Comparison of ENCODE assay signal across 11 cellular contexts in genomic region chr19:42051166-42052115, GRCh38. TPM values are rescaled to one million over a fixed set of nuclear protein-coding genes. Genes with fewer than 3 reads are reported as not detected.
A peak's percentile ranks its signal among the peaks of the same experiment; 100 is the strongest.
DNase-seq lines count a peak whose midpoint lies in the region; ATAC-seq and TF ChIP-seq lines count a peak whose summit lies in the region.
"Had no signal": no experiment of that assay in that cellular context is flagged by ENCODE, and none has a peak within 500 bp of the region (broad histone marks: within the 10 kb centered on the region; RNA-seq: fewer than 3 reads in every experiment).

No MANE protein-coding gene starts in this region.

- no peaks in the 10 kb centered on the region for H3K9me2 ChIP-seq in GM23248 (ENCODE audit: insufficient read depth)

- no peaks in the 10 kb centered on the region for H3K9me3 Mint-ChIP-seq in activated CD8-positive, alpha-beta T cell treated with anti-CD3 and anti-CD28 coated beads for 36 hours
- H3K9me3 Mint-ChIP-seq in neural crest cell, result no peaks in the 10 kb centered on the region

- H3K9ac ChIP-seq in GM23248, result no peak overlapping the region

- H3K4me2 ChIP-seq in GM23248 (ENCODE audit: unreplicated experiment), result no peak overlapping the region

- no peaks in the 10 kb centered on the region for H3K79me2 ChIP-seq in GM23248 (ENCODE audit: insufficient read depth)

- peak; percentile 91 for ATAC-seq in activated CD8-positive, alpha-beta T cell treated with anti-CD3 and anti-CD28 coated beads for 36 hours
- ATAC-seq in GM18520 (IDR thresholded peaks at IDR 0.05; ENCODE audit: unreplicated experiment), result no peak
- ATAC-seq in GM21825 (IDR thresholded peaks at IDR 0.05; ENCODE audit: unreplicated experiment), result no peak

- CTCF ChIA-PET in activated CD8-positive, alpha-beta T cell treated with anti-CD3 and anti-CD28 coated beads for 36 hours (lab: Charles Lee), result interaction anchor here (1.0 to 3.1 kb wide), 3 partner anchors 17 to 345 kb away, joined by 3 to 11 read pairs (median 3); no protein-coding TSS in a partner anchor

- H4K20me1 ChIP-seq in GM23248 (ENCODE audit: insufficient read depth), result no peaks in the 10 kb centered on the region

- no peaks in the 10 kb centered on the region for H3F3A ChIP-seq in GM23248 (ENCODE audit: insufficient read depth)

- H3K27me3 Mint-ChIP-seq in activated CD8-positive, alpha-beta T cell treated with anti-CD3 and anti-CD28 coated beads for 36 hours, result no peaks in the 10 kb centered on the region
- H3K27me3 Mint-ChIP-seq in neural crest cell (ENCODE audit: low read depth), result no peaks in the 10 kb centered on the region

- H3K4me3 ChIP-seq in GM23248, result no peak overlapping the region
- H3K4me3 ChIP-seq: cardiac muscle cell, lung had no signal

- H3K36me3 ChIP-seq in GM23248 (ENCODE audit: low read depth), result no peaks in the 10 kb centered on the region
- H3K36me3 ChIP-seq: cardiac muscle cell had no signal

- peaks cover 7% of the 10 kb centered on the region for H3K4me1 Mint-ChIP-seq in activated CD8-positive, alpha-beta T cell treated with anti-CD3 and anti-CD28 coated beads for 36 hours (ENCODE audit: low read depth)
- H3K4me1 Mint-ChIP-seq in neural crest cell, result peaks cover 8% of the 10 kb centered on the region

- H3K9me3 ChIP-seq in GM23248 (ENCODE audit: low read depth), result no peaks in the 10 kb centered on the region

- H2AFZ ChIP-seq in GM23248, result no peak overlapping the region

- no peak for TF ChIP-seq CTCF in activated CD8-positive, alpha-beta T cell treated with anti-CD3 and anti-CD28 coated beads for 36 hours (IDR thresholded peaks at IDR 0.05)
- no peak for TF ChIP-seq CTCF in neural crest cell (conservative IDR thresholded peaks at IDR 0.05)

- H3K4me3 Mint-ChIP-seq in activated CD8-positive, alpha-beta T cell treated with anti-CD3 and anti-CD28 coated beads for 36 hours, result no peak overlapping the region
- H3K4me3 Mint-ChIP-seq in neural crest cell, result no peak overlapping the region

- H3K27ac ChIP-seq in GM23248, result no peak overlapping the region
- H3K27ac ChIP-seq: cardiac muscle cell had no signal

- POLR2A ChIA-PET in activated CD8-positive, alpha-beta T cell treated with anti-CD3 and anti-CD28 coated beads for 36 hours (lab: Charles Lee), result interaction anchor here (0.6 kb wide), 1 partner anchor 181 kb away, joined by 3 read pairs; no protein-coding TSS in a partner anchor

- in situ Hi-C loops in GM23248 (cut with MboI), result no loop called here

- peak; percentile 33 for DNase-seq in NCI-H345 (lab: John Stamatoyannopoulos, UW)
- DNase-seq in NCI-H345 treated with DMSO at 0.1 percent for 48 hours (lab: John Stamatoyannopoulos, UW; ENCODE audit: unreplicated experiment), result no peak
- DNase-seq in GM23248, result peak; percentile 62
- DNase-seq in activated CD8-positive, alpha-beta T cell treated with anti-CD3 and anti-CD28 coated beads for 36 hours, result peak; percentile 44
- DNase-seq in neural crest cell (ENCODE audit: low read depth, low spot score), result no peak
- no peak for DNase-seq in HK-2 (ENCODE audit: unreplicated experiment)
- DNase-seq: NCI-H146 had no signal

- no peak overlapping the region for H3K27ac Mint-ChIP-seq in activated CD8-positive, alpha-beta T cell treated with anti-CD3 and anti-CD28 coated beads for 36 hours
- peak overlapping the region; percentile 86 for H3K27ac Mint-ChIP-seq in neural crest cell (ENCODE audit: unreplicated experiment)

- H3K4me1 ChIP-seq in GM23248 (ENCODE audit: insufficient read depth), result no peaks in the 10 kb centered on the region

- WGBS in GM23248 (ENCODE audit: low coverage in 1 of 2, low lambda C conversion rate in 2 of 2, missing lambda C conversion rate in 2 of 2), 2 experiments, result 80 to 82% methylated on average over 14 of the region's 14 CpGs

- intact Hi-C loops in activated CD8-positive, alpha-beta T cell treated with anti-CD3 and anti-CD28 coated beads for 36 hours (cut with micrococcal nuclease), result no loop called here

- H3K36me3 Mint-ChIP-seq in activated CD8-positive, alpha-beta T cell treated with anti-CD3 and anti-CD28 coated beads for 36 hours (ENCODE audit: low read depth), result no peaks in the 10 kb centered on the region
- H3K36me3 Mint-ChIP-seq in neural crest cell (ENCODE audit: low read depth), result no peaks in the 10 kb centered on the region

- H3K27me3 ChIP-seq in GM23248 (replicated peaks; ENCODE audit: insufficient read depth), result peaks cover 8% of the 10 kb centered on the region; the same call in 1 of the 2 replicates
- H3K27me3 ChIP-seq: cardiac muscle cell had no signal

RNA-seq across cellular contexts. Expression of gene GRIK5, which starts 18.6 kb away (rescaled TPM):
- total RNA-seq in GM23248 (2014; rRNA removed; shearing (Covaris generic)), result not detected in 2 replicates
- polyA plus RNA-seq in GM23248 (2016; fragmentation: Nextera tagmentation; extraction: Ambion mirVana), result not detected in 2 replicates
- total RNA-seq in activated CD8-positive, alpha-beta T cell treated with anti-CD3 and anti-CD28 coated beads for 36 hours, result under 1 TPM; 0.63 to 0.95 TPM
- 3.7 and 3.8 TPM in 2 replicates for total RNA-seq in neural crest cell

RNA-seq across cellular contexts. Expression of gene ZNF574, which starts 24.5 kb away (rescaled TPM):
- total RNA-seq in GM23248 (2014; rRNA removed; shearing (Covaris generic)), result 16.1 and 19.5 TPM in 2 replicates
- 14.8 and 16.6 TPM in 2 replicates for polyA plus RNA-seq in GM23248 (2016; fragmentation: Nextera tagmentation; extraction: Ambion mirVana)
- 10 to 100 TPM; 12.4 to 12.8 TPM for total RNA-seq in activated CD8-positive, alpha-beta T cell treated with anti-CD3 and anti-CD28 coated beads for 36 hours
- total RNA-seq in neural crest cell, result 25.6 and 26.0 TPM in 2 replicates

RNA-seq across cellular contexts. Expression of gene ATP1A3, which starts 57.4 kb away (rescaled TPM):
- total RNA-seq in GM23248 (2014; rRNA removed; shearing (Covaris generic)), result 0.11 and 0.63 TPM in 2 replicates
- 0.34 and 0.36 TPM in 2 replicates for polyA plus RNA-seq in GM23248 (2016; fragmentation: Nextera tagmentation; extraction: Ambion mirVana)
- 1 to 10 TPM; 5.5 to 5.9 TPM for total RNA-seq in activated CD8-positive, alpha-beta T cell treated with anti-CD3 and anti-CD28 coated beads for 36 hours
- total RNA-seq in neural crest cell, result 22.9 and 23.2 TPM in 2 replicates

Comparison
In these comparisons a context has a peak if more than half of its experiments do, and no peak if none do; other contexts are left out.
1. DNase-seq: peak in NCI-H345 (single experiment), GM23248 (single experiment) and activated CD8-positive, alpha-beta T cell treated with anti-CD3 and anti-CD28 coated beads for 36 hours (single experiment); none in NCI-H345 treated with DMSO at 0.1 percent for 48 hours (single experiment), neural crest cell (single experiment) and HK-2 (single experiment).